ENCODE assay signal across 8 cellular contexts in the genomic region with DNA sequence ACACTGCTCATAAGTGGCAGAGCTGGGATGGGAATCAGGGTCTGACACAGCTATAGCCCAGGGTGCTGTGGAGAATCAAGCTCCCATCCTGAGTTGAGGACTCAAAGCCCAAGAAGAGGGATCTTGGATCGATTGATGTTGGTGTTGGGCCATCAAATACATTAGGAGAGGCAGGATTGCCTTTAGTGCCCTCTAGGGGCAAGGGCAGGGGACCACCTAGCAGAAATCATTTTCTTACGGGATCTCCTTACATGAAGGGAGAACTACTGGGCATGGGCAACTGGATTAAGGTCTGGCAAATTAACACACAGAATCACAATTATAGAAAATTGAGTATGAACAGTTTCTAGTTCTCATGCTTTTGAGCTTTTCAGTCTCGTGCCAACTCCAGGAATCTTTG. TPM values are rescaled to one million over a fixed set of nuclear protein-coding genes. Genes with fewer than 3 reads are reported as not detected.
DNase-seq lines count a peak whose midpoint lies in the region; FAIRE-seq and TF ChIP-seq lines count a peak whose summit lies in the region.

No MANE protein-coding gene starts in this region.

- intact Hi-C loops in endothelial cell of umbilical vein (cut with micrococcal nuclease), result loop anchor here (5.0 kb wide), 1 partner anchor 213 kb away; the partner anchor contains the start of gene WNT11

- no peak overlapping the region for H3K27ac Mint-ChIP-seq in progenitor cell of endocrine pancreas

- WGBS in suprapubic skin, result 58% methylated on average over 3 of the region's 3 CpGs

- no peak overlapping the region for H3K9ac ChIP-seq in endothelial cell of umbilical vein (replicated peaks; ENCODE audit: extremely low read depth, insufficient read depth, low read length)

- TF ChIP-seq POLR2A in endothelial cell of umbilical vein (IDR thresholded peaks at IDR 0.05; ENCODE audit: low read depth, low read length) (no peak), suprapubic skin (IDR thresholded peaks at IDR 0.05) (no peak)

- H3K4me3 ChIP-seq in endothelial cell of umbilical vein (replicated peaks in 1 of 3; ENCODE audit: insufficient read depth in 1 of 3, low read depth in 1 of 3, low read length in 3 of 3) (no peak overlapping the region), suprapubic skin (no peak overlapping the region)

- H4K20me1 ChIP-seq in endothelial cell of umbilical vein (replicated peaks; ENCODE audit: control insufficient read depth, extremely low read depth, insufficient read depth, low read length), result no peaks in the 10 kb centered on the region

- no peaks in the 10 kb centered on the region for H3K9me3 ChIP-seq in endothelial cell of umbilical vein (replicated peaks; ENCODE audit: control insufficient read depth, insufficient read depth, low read length)
- no peaks in the 10 kb centered on the region for H3K9me3 ChIP-seq in suprapubic skin

- TF ChIP-seq CTCF in endothelial cell of umbilical vein (IDR thresholded peaks at IDR 0.05; ENCODE audit: extremely low read depth in 1 of 2, insufficient read depth in 1 of 2, low read depth in 1 of 2, low read length in 2 of 2) (peak; percentile 28 to 32), suprapubic skin (IDR thresholded peaks at IDR 0.05) (no peak), progenitor cell of endocrine pancreas (IDR thresholded peaks at IDR 0.05; ENCODE audit: unreplicated experiment) (no peak)

- H3K4me1 ChIP-seq in endothelial cell of umbilical vein (ENCODE audit: control insufficient read depth, extremely low read depth, insufficient read depth, low read length), result no peaks in the 10 kb centered on the region
- no peaks in the 10 kb centered on the region for H3K4me1 ChIP-seq in suprapubic skin

- no peaks in the 10 kb centered on the region for H3K36me3 Mint-ChIP-seq in progenitor cell of endocrine pancreas (ENCODE audit: insufficient read depth)

- H3K27ac ChIP-seq in endothelial cell of umbilical vein (ENCODE audit: insufficient read depth, low read depth, low read length) (no peak overlapping the region), suprapubic skin (no peak overlapping the region)

- H3K36me3 ChIP-seq in endothelial cell of umbilical vein (ENCODE audit: control insufficient read depth in 2 of 2, extremely low read depth in 1 of 2, insufficient read depth in 2 of 2, low read length in 2 of 2), result no peaks in the 10 kb centered on the region
- no peaks in the 10 kb centered on the region for H3K36me3 ChIP-seq in suprapubic skin

- no peaks in the 10 kb centered on the region for H3K9me3 Mint-ChIP-seq in progenitor cell of endocrine pancreas (ENCODE audit: low read depth)

- no peak overlapping the region for H2AFZ ChIP-seq in endothelial cell of umbilical vein (ENCODE audit: low read depth, low read length)

- no peaks in the 10 kb centered on the region for H3K79me2 ChIP-seq in endothelial cell of umbilical vein (ENCODE audit: control insufficient read depth, insufficient read depth, low read length)

- CTCF ChIA-PET in endothelial cell of umbilical vein (lab: Charles Lee), result interaction anchor here (0.8 to 2.0 kb wide), 7 partner anchors 9 to 212 kb away, joined by 3 to 8 read pairs (median 3); no protein-coding TSS in a partner anchor

- peaks cover 9 to 19% of the 10 kb centered on the region in 2 experiments for H3K27me3 ChIP-seq in endothelial cell of umbilical vein (ENCODE audit: control insufficient read depth in 2 of 2, insufficient read depth in 2 of 2, low read length in 2 of 2)
- H3K27me3 ChIP-seq in suprapubic skin, result no peaks in the 10 kb centered on the region

- dilution Hi-C loops in endothelial cell of umbilical vein (cut with MboI; ENCODE audit: extremely low pct_ligation_motif_present, low sequenced_read_pairs), result no loop called here

- H3K4me3 Mint-ChIP-seq in progenitor cell of endocrine pancreas (ENCODE audit: low read depth), result no peak overlapping the region

- DNase-seq in stimulated activated CD4-positive, alpha-beta T cell treated with anti-CD3 and anti-CD28 coated beads, Interleukin-15, amount 100 ng/mL, for 24 hours, result peak; percentile 20
- DNase-seq in stimulated activated CD4-positive, alpha-beta T cell treated with anti-CD3 and anti-CD28 coated beads, Interleukin-12 subunit alpha, Interleukin-12 subunit beta, amount 100 ng/mL, for 4 hours, result no peak
- peak; percentile 73 for DNase-seq in NCI-H82 (lab: John Stamatoyannopoulos, UW)
- peak; percentile 7 for DNase-seq in endothelial cell of umbilical vein (ENCODE audit: low read depth, low spot score)
- DNase-seq in urothelium cell line (ENCODE audit: low spot score), result peak; percentile 40
- no peak for DNase-seq in A172 (ENCODE audit: low spot score)
- DNase-seq in suprapubic skin (ENCODE audit: low spot score in 2 of 2), result no peak
- DNase-seq in progenitor cell of endocrine pancreas (ENCODE audit: low spot score, unreplicated experiment), result no peak

- no TSS peak for BruUV-seq in endothelial cell of umbilical vein (replicated peaks; lab: Mats Ljungman, UMichigan)

- no peaks in the 10 kb centered on the region for H3K4me1 Mint-ChIP-seq in progenitor cell of endocrine pancreas (ENCODE audit: low read depth)

- no peak for TF ChIP-seq EP300 in suprapubic skin (IDR thresholded peaks at IDR 0.05)

- no peaks in the 10 kb centered on the region for H3K9me1 ChIP-seq in endothelial cell of umbilical vein (replicated peaks; ENCODE audit: control insufficient read depth, extremely low read depth, insufficient read depth, low read length)

- POLR2A ChIA-PET in endothelial cell of umbilical vein (lab: Charles Lee), result no interaction called here

- H3K4me2 ChIP-seq in endothelial cell of umbilical vein (ENCODE audit: insufficient read depth, low read length), result no peak overlapping the region

- FAIRE-seq in endothelial cell of umbilical vein (lab: Jason Lieb, UNC), result no peak
- no peak for FAIRE-seq in urothelium cell line (lab: Jason Lieb, UNC)

- H3K27me3 Mint-ChIP-seq in progenitor cell of endocrine pancreas, result peaks cover 5% of the 10 kb centered on the region

TF ChIP-seq in endothelial cell of umbilical vein, 7 proteins besides CTCF, POLR2A, EP300 and RAD21:
- TF ChIP-seq, protein P1, sequence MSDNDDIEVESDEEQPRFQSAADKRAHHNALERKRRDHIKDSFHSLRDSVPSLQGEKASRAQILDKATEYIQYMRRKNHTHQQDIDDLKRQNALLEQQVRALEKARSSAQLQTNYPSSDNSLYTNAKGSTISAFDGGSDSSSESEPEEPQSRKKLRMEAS (IDR thresholded peaks at IDR 0.05; ENCODE audit: insufficient read depth, insufficient read length), result no peak
- no peak for TF ChIP-seq GATA2 (IDR thresholded peaks at IDR 0.05; ENCODE audit: insufficient read depth, insufficient read length, low read depth, low read length)
- no peak for TF ChIP-seq FOS (IDR thresholded peaks at IDR 0.05; ENCODE audit: borderline replicate concordance, insufficient read depth, low read length)
- no peak for TF ChIP-seq MYC (IDR thresholded peaks at IDR 0.05; ENCODE audit: low read depth, low read length)
- TF ChIP-seq EZH2 (IDR thresholded peaks at IDR 0.05; ENCODE audit: borderline replicate concordance, low read depth, low read length, severe bottlenecking), result no peak
- no peak for TF ChIP-seq POLR2AphosphoS5 (IDR thresholded peaks at IDR 0.05; ENCODE audit: insufficient read depth, low read depth, low read length)
- TF ChIP-seq JUN (IDR thresholded peaks at IDR 0.05; ENCODE audit: borderline replicate concordance, insufficient read depth, insufficient read length, low read depth), result no peak

RNA-seq across cellular contexts. Expression of gene EMSY, which starts 24.9 kb away (rescaled TPM):
- total RNA-seq in endothelial cell of umbilical vein (23.4 and 25.7 TPM in 2 replicates), suprapubic skin (10 to 100 TPM; 32.2 to 36.8 (median 33.2) TPM), progenitor cell of endocrine pancreas (42.3 and 43.3 TPM in 2 replicates)
- 18.3 and 19.2 TPM in 2 replicates for polyA plus RNA-seq in endothelial cell of umbilical vein
- 15.3 and 15.5 TPM in 2 replicates for polyA plus RNA-seq in endothelial cell of umbilical vein (2011; cell fraction: cytosol; rRNA removed)
- polyA plus RNA-seq in endothelial cell of umbilical vein (2011; cell fraction: nucleus; rRNA removed), result 51.3 and 57.0 TPM in 2 replicates
- polyA plus RNA-seq in endothelial cell of umbilical vein (2012), result 15.3 and 17.6 TPM in 2 replicates
- 37.6 and 41.7 TPM in 2 replicates for polyA minus RNA-seq in endothelial cell of umbilical vein
- polyA minus RNA-seq in endothelial cell of umbilical vein (2011; cell fraction: cytosol; rRNA and poly(A)+ RNA removed), result 12.8 TPM
- 83.3 and 104 TPM in 2 replicates for polyA minus RNA-seq in endothelial cell of umbilical vein (2011; cell fraction: nucleus; rRNA and poly(A)+ RNA removed)
- total RNA-seq in A172 (2014; rRNA removed; shearing (Covaris generic)), result 17.9 and 29.2 TPM in 2 replicates

RNA-seq across cellular contexts. Expression of gene GVQW3, which starts 38.8 kb away (rescaled TPM):
- 0.99 and 2.8 TPM in 2 replicates for total RNA-seq in endothelial cell of umbilical vein
- polyA plus RNA-seq in endothelial cell of umbilical vein, result 0.97 and 1.0 TPM in 2 replicates
- 0.63 and 0.79 TPM in 2 replicates for polyA plus RNA-seq in endothelial cell of umbilical vein (2011; cell fraction: cytosol; rRNA removed)
- 3.4 and 4.0 TPM in 2 replicates for polyA plus RNA-seq in endothelial cell of umbilical vein (2011; cell fraction: nucleus; rRNA removed)
- polyA plus RNA-seq in endothelial cell of umbilical vein (2012), result 0.95 and 1.6 TPM in 2 replicates
- 1.8 and 2.4 TPM in 2 replicates for polyA minus RNA-seq in endothelial cell of umbilical vein
- 1.2 TPM for polyA minus RNA-seq in endothelial cell of umbilical vein (2011; cell fraction: cytosol; rRNA and poly(A)+ RNA removed)
- polyA minus RNA-seq in endothelial cell of umbilical vein (2011; cell fraction: nucleus; rRNA and poly(A)+ RNA removed), result 1.7 and 2.7 TPM in 2 replicates
- total RNA-seq in A172 (2014; rRNA removed; shearing (Covaris generic)), result 1.1 and 2.1 TPM in 2 replicates
- 1 to 10 TPM in 2 of 4 donors, under 1 TPM in 2; 0.36 to 2.5 (median 1.1) TPM for total RNA-seq in suprapubic skin
- 16.6 and 17.5 TPM in 2 replicates for total RNA-seq in progenitor cell of endocrine pancreas

RNA-seq across cellular contexts. Expression of gene THAP12, which starts 39.0 kb away (rescaled TPM):
- 32.3 and 36.7 TPM in 2 replicates for total RNA-seq in endothelial cell of umbilical vein
- 10.0 and 12.2 TPM in 2 replicates for polyA plus RNA-seq in endothelial cell of umbilical vein
- 18.3 and 19.8 TPM in 2 replicates for polyA plus RNA-seq in endothelial cell of umbilical vein (2011; cell fraction: cytosol; rRNA removed)
- polyA plus RNA-seq in endothelial cell of umbilical vein (2011; cell fraction: nucleus; rRNA removed), result 12.5 and 20.0 TPM in 2 replicates
- polyA plus RNA-seq in endothelial cell of umbilical vein (2012), result 29.8 and 42.9 TPM in 2 replicates
- 14.5 and 15.6 TPM in 2 replicates for polyA minus RNA-seq in endothelial cell of umbilical vein
- polyA minus RNA-seq in endothelial cell of umbilical vein (2011; cell fraction: cytosol; rRNA and poly(A)+ RNA removed), result 22.9 TPM
- 13.0 and 19.6 TPM in 2 replicates for polyA minus RNA-seq in endothelial cell of umbilical vein (2011; cell fraction: nucleus; rRNA and poly(A)+ RNA removed)
- total RNA-seq in A172 (2014; rRNA removed; shearing (Covaris generic)), result 61.8 and 94.8 TPM in 2 replicates
- total RNA-seq in suprapubic skin, result 10 to 100 TPM; 19.1 to 28.5 (median 23.6) TPM
- 51.1 and 52.4 TPM in 2 replicates for total RNA-seq in progenitor cell of endocrine pancreas

Comparison
In these comparisons a context has a peak if more than half of its experiments do, and no peak if none do; other contexts are left out.
1. DNase-seq: peak in stimulated activated CD4-positive, alpha-beta T cell treated with anti-CD3 and anti-CD28 coated beads, Interleukin-15, amount 100 ng/mL, for 24 hours (single experiment), NCI-H82 (single experiment), endothelial cell of umbilical vein (single experiment) and urothelium cell line (single experiment); none in stimulated activated CD4-positive, alpha-beta T cell treated with anti-CD3 and anti-CD28 coated beads, Interleukin-12 subunit alpha, Interleukin-12 subunit beta, amount 100 ng/mL, for 4 hours (single experiment), A172 (single experiment), suprapubic skin (0 of 2) and progenitor cell of endocrine pancreas (single experiment).
2. CTCF ChIP-seq: peak in endothelial cell of umbilical vein (2 of 2); none in suprapubic skin (0 of 2) and progenitor cell of endocrine pancreas (single experiment).